Comparison of ENCODE assay signal across 22 cellular contexts in the genomic region with DNA sequence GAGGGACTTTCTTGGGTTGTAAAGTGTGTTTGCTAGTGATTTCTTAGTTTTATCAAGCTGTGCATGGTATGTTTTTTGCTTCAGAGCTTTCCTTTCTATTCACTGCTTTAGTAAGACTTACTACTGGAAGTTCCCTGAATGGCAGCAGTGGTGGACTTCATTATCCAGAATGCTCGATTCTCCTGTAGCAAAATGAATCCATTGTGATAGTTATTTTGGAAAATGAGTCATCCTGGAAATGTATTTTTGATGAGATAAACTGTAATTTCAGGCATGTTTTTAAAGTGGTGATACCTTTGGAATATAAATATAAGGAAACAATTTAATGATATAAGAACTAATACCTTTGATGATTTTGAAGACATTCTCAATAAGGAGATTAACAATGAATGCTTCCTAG.
A peak's percentile ranks its signal among the peaks of the same experiment; 100 is the strongest.
DNase-seq lines count a peak whose midpoint lies in the region; ATAC-seq and TF ChIP-seq lines count a peak whose summit lies in the region.
"Had no signal": no experiment of that assay in that cellular context is flagged by ENCODE, and none has a peak within 500 bp of the region (broad histone marks: within the 10 kb centered on the region; RNA-seq: fewer than 3 reads in every experiment).

No MANE protein-coding gene starts in this region.

- peak overlapping the region; percentile 11 for H3K4me3 Mint-ChIP-seq in activated CD4-positive, alpha-beta T cell treated with anti-CD3 and anti-CD28 coated beads, Interleukin-2, amount 10 ng/mL, durations not matched to agents 7 days and 5 days
- H3K4me3 Mint-ChIP-seq in naive thymus-derived CD4-positive, alpha-beta T cell: no peak overlapping the region
- H3K4me3 Mint-ChIP-seq: brain, IgD-negative memory B cell had no signal

- H2AFZ ChIP-seq in KMS-11 (ENCODE audit: low read depth): no peak overlapping the region

- H3K27ac ChIP-seq in KMS-11: no peak overlapping the region
- no peak overlapping the region for H3K27ac ChIP-seq in naive thymus-derived CD4-positive, alpha-beta T cell (ENCODE audit: low read depth, low read length)
- H3K27ac ChIP-seq: psoas muscle, RWPE1, spleen had no signal

- intact Hi-C loops in naive thymus-derived CD4-positive, alpha-beta T cell (cut with micrococcal nuclease): no loop called here

- no peaks in the 10 kb centered on the region for H4K20me1 ChIP-seq in KMS-11 (ENCODE audit: insufficient read depth)

- no peak for ATAC-seq in GM18909 (IDR thresholded peaks at IDR 0.05; ENCODE audit: poor library complexity, unreplicated experiment)
- no peak for ATAC-seq in naive thymus-derived CD4-positive, alpha-beta T cell
- ATAC-seq: HCT116, left lobe of liver had no signal

- H3K4me1 Mint-ChIP-seq in activated CD4-positive, alpha-beta T cell treated with anti-CD3 and anti-CD28 coated beads, Interleukin-2, amount 10 ng/mL, durations not matched to agents 7 days and 5 days: peaks cover 39% of the 10 kb centered on the region
- peaks cover 0 to 47% (median 27%) of the 10 kb centered on the region in 7 donors for H3K4me1 Mint-ChIP-seq in naive thymus-derived CD4-positive, alpha-beta T cell

- H3K9ac ChIP-seq in KMS-11: no peak overlapping the region

- H3K79me2 ChIP-seq in KMS-11 (ENCODE audit: insufficient read depth, low read depth): no peaks in the 10 kb centered on the region

- CTCF ChIA-PET in activated CD4-positive, alpha-beta T cell treated with anti-CD3 and anti-CD28 coated beads, Interleukin-2, amount 10 ng/mL, durations not matched to agents 7 days and 5 days (lab: Charles Lee): no interaction called here
- CTCF ChIA-PET in naive thymus-derived CD4-positive, alpha-beta T cell (lab: Charles Lee): no interaction called here

- H3K36me3 Mint-ChIP-seq in activated CD4-positive, alpha-beta T cell treated with anti-CD3 and anti-CD28 coated beads, Interleukin-2, amount 10 ng/mL, durations not matched to agents 7 days and 5 days (ENCODE audit: low read depth): peaks cover 1% of the 10 kb centered on the region
- peaks cover 0 to 8% (median 0%) of the 10 kb centered on the region in 5 donors for H3K36me3 Mint-ChIP-seq in naive thymus-derived CD4-positive, alpha-beta T cell
- H3K36me3 Mint-ChIP-seq: activated naive CD4-positive, alpha-beta T cell treated with anti-CD3 and anti-CD28 coated beads, Interleukin-2, amount 50 U/mL, for 72 hours; IgD-negative memory B cell had no signal

- POLR2A ChIA-PET in activated CD4-positive, alpha-beta T cell treated with anti-CD3 and anti-CD28 coated beads, Interleukin-2, amount 10 ng/mL, durations not matched to agents 7 days and 5 days (lab: Charles Lee): no interaction called here
- POLR2A ChIA-PET in naive thymus-derived CD4-positive, alpha-beta T cell (lab: Charles Lee): no interaction called here

- no peaks in the 10 kb centered on the region for H3K9me3 ChIP-seq in naive thymus-derived CD4-positive, alpha-beta T cell (ENCODE audit: control insufficient read depth in 2 of 3, low read length in 3 of 3)
- H3K9me3 ChIP-seq: psoas muscle, spleen had no signal

- peak overlapping the region; percentile 42; the same call in 1 of the 2 replicates for H3K4me2 ChIP-seq in KMS-11

- TF ChIP-seq CTCF in KMS-11 (conservative IDR thresholded peaks at IDR 0.05; ENCODE audit: low read depth, low read length) (no peak), cardiac fibroblast (IDR thresholded peaks at IDR 0.05; ENCODE audit: low read depth, low read length) (no peak)

- H3K4me3 ChIP-seq in KMS-11 (IDR thresholded peaks at IDR 0.05; ENCODE audit: insufficient read depth, low read depth, low read length) (no peak overlapping the region), cardiac fibroblast (replicated peaks in 1 of 2; ENCODE audit: low read depth in 2 of 2, low read length in 2 of 2) (no peak overlapping the region)
- H3K4me3 ChIP-seq in naive thymus-derived CD4-positive, alpha-beta T cell (ENCODE audit: low read length): no peak overlapping the region
- H3K4me3 ChIP-seq: psoas muscle, spleen had no signal

- no peaks in the 10 kb centered on the region for H3K27me3 Mint-ChIP-seq in activated CD4-positive, alpha-beta T cell treated with anti-CD3 and anti-CD28 coated beads, Interleukin-2, amount 10 ng/mL, durations not matched to agents 7 days and 5 days
- no peaks in the 10 kb centered on the region for H3K27me3 Mint-ChIP-seq in naive thymus-derived CD4-positive, alpha-beta T cell
- H3K27me3 Mint-ChIP-seq: brain, IgD-negative memory B cell had no signal

- peaks cover 44% of the 10 kb centered on the region for H3K4me1 ChIP-seq in KMS-11 (ENCODE audit: low read depth, poor library complexity, severe bottlenecking)
- H3K4me1 ChIP-seq in naive thymus-derived CD4-positive, alpha-beta T cell (ENCODE audit: control insufficient read depth in 2 of 2, insufficient read depth in 2 of 2, low read length in 2 of 2): no peaks in the 10 kb centered on the region
- H3K4me1 ChIP-seq: psoas muscle had no signal

- no peaks in the 10 kb centered on the region for H3K36me3 ChIP-seq in KMS-11 (ENCODE audit: insufficient read depth)
- no peaks in the 10 kb centered on the region for H3K36me3 ChIP-seq in naive thymus-derived CD4-positive, alpha-beta T cell (ENCODE audit: control insufficient read depth in 2 of 3, insufficient read depth in 3 of 3, low read length in 3 of 3)
- H3K36me3 ChIP-seq: spleen had no signal

- no peak for DNase-seq in activated CD4-positive, alpha-beta T cell treated with anti-CD3 and anti-CD28 coated beads, Interleukin-2, amount 10 ng/mL, durations not matched to agents 7 days and 5 days
- no peak for DNase-seq in activated CD4-positive, alpha-beta T cell treated with anti-CD3 and anti-CD28 coated beads, Interleukin-2, amount 50 U/mL, for 4 hours
- DNase-seq in cardiac fibroblast (ENCODE audit: low read depth in 2 of 2) (peak; percentile 47 to 58), pulmonary artery endothelial cell (ENCODE audit: low read depth, low spot score) (peak; percentile 22), retina (no peak)
- DNase-seq in naive thymus-derived CD4-positive, alpha-beta T cell: no peak
- DNase-seq: activated CD4-positive, alpha-beta T cell treated with anti-CD3 and anti-CD28 coated beads for 1 hour; C1 segment of cervical spinal cord; NCI-H187; NCI-H446; NK-92 treated with Interleukin-12 subunit alpha and Interleukin-12 subunit beta, amount 100 ng/mL, for 24 hours; psoas muscle; spleen; T1000 had no signal

- peak overlapping the region; percentile 76 for H3K27ac Mint-ChIP-seq in activated CD4-positive, alpha-beta T cell treated with anti-CD3 and anti-CD28 coated beads, Interleukin-2, amount 10 ng/mL, durations not matched to agents 7 days and 5 days
- H3K27ac Mint-ChIP-seq in naive thymus-derived CD4-positive, alpha-beta T cell: no peak overlapping the region
- H3K27ac Mint-ChIP-seq: IgD-negative memory B cell had no signal

- H3K9me3 Mint-ChIP-seq in activated CD4-positive, alpha-beta T cell treated with anti-CD3 and anti-CD28 coated beads, Interleukin-2, amount 10 ng/mL, durations not matched to agents 7 days and 5 days: peaks cover 4% of the 10 kb centered on the region
- H3K9me3 Mint-ChIP-seq in naive thymus-derived CD4-positive, alpha-beta T cell: peaks cover 0 to 2% (median 0%) of the 10 kb centered on the region in 11 donors
- H3K9me3 Mint-ChIP-seq: brain, IgD-negative memory B cell had no signal

- no peaks in the 10 kb centered on the region for H3K27me3 ChIP-seq in KMS-11 (ENCODE audit: insufficient read depth, low read depth)
- no peaks in the 10 kb centered on the region for H3K27me3 ChIP-seq in naive thymus-derived CD4-positive, alpha-beta T cell (ENCODE audit: control insufficient read depth in 2 of 2, insufficient read depth in 2 of 2, low read length in 2 of 2)
- H3K27me3 ChIP-seq: spleen had no signal

Comparison
In these comparisons a context has a peak if more than half of its experiments do, and no peak if none do; other contexts are left out.
1. DNase-seq: peak in cardiac fibroblast (2 of 2) and pulmonary artery endothelial cell (single experiment); none in activated CD4-positive, alpha-beta T cell treated with anti-CD3 and anti-CD28 coated beads, Interleukin-2, amount 10 ng/mL, durations not matched to agents 7 days and 5 days (single experiment), activated CD4-positive, alpha-beta T cell treated with anti-CD3 and anti-CD28 coated beads, Interleukin-2, amount 50 U/mL, for 4 hours (0 of 2), retina (single experiment) and naive thymus-derived CD4-positive, alpha-beta T cell (0 of 9).